ENCODE assay signal across 8 cellular contexts in the genomic region with DNA sequence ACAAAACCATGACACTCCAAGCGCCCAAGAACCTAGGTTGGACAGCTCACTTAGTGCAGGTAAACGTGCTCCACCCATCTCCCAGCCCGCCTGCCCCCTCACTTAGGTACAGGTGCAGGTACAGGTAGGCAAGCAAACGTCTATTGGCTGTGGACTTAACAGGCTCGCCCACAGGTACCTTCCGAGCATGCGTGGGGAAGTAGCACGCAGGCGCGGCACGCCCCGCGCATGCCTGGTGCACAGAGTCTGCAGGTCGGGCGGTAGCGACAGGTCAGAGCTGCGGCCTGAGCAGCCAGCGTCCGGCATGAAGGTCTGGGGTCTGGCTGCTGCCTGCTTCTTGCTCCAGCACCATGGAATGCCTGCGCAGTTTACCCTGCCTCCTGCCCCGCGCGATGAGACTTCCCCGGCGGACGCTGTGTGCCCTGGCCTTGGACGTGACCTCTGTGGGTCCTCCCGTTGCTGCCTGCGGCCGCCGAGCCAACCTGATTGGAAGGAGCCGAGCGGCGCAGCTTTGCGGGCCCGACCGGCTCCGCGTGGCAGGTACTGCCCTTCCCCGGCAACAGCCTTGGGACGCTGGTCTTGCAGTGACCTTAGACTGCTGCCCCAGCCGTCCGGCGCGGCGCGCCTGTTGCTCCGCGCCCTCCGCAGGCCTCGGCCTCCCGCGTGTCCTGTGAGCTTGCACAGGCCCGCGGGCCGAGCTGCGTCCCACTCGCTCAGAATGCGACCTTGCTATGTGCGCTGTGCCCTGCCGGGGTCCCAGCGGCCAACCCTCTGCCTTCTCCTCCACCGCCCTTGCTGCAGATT.
DNase-seq lines count a peak whose midpoint lies in the region; ATAC-seq and TF ChIP-seq lines count a peak whose summit lies in the region.

A gene with protein sequence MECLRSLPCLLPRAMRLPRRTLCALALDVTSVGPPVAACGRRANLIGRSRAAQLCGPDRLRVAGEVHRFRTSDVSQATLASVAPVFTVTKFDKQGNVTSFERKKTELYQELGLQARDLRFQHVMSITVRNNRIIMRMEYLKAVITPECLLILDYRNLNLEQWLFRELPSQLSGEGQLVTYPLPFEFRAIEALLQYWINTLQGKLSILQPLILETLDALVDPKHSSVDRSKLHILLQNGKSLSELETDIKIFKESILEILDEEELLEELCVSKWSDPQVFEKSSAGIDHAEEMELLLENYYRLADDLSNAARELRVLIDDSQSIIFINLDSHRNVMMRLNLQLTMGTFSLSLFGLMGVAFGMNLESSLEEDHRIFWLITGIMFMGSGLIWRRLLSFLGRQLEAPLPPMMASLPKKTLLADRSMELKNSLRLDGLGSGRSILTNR (plus strand): TSS at position 240 of the 804 bp plus-strand sequence. CDS start 111 bp downstream, at position 351.

- in situ Hi-C loops in GM18951 (cut with MboI; ENCODE audit: low sequenced_read_pairs, unreplicated experiment): no loop called here

- peak; percentile 91 for ATAC-seq in HG03175 (IDR thresholded peaks at IDR 0.05; ENCODE audit: unreplicated experiment)

- DNase-seq in AG09319 (ENCODE audit: extremely low read depth, low read depth) (peak; percentile 45), NCI-H345 (lab: John Stamatoyannopoulos, UW) (peak; percentile 94), cerebellar cortex (ENCODE audit: low spot score) (peak; percentile 92), islet precursor cell (peak; percentile 97)
- peak; percentile 80 for DNase-seq in activated CD4-positive, CD25-positive, alpha-beta regulatory T cell treated with anti-CD3 and anti-CD28 coated beads, Interleukin-2, amount 50 U/mL, for 72 hours
- DNase-seq in stimulated activated CD4-positive, alpha-beta T cell treated with anti-CD3 and anti-CD28 coated beads, Interleukin-12 subunit alpha, Interleukin-12 subunit beta, amount 100 ng/mL, for 48 hours (ENCODE audit: low read depth in 2 of 3, low spot score in 1 of 3): peak; percentile 50 to 75 (median 56)

- no peak for TF ChIP-seq CTCF in AG09319 (IDR thresholded peaks at IDR 0.05; ENCODE audit: low read depth, low read length)

- peak; percentile 93 for TF ChIP-seq POLR2A in GM18951 (IDR thresholded peaks at IDR 0.05; ENCODE audit: extremely low read depth, insufficient read depth, insufficient read length)

Comparison
In these comparisons a context has a peak if more than half of its experiments do, and no peak if none do; other contexts are left out.
1. Peak in every context shown above with its lines: DNase-seq and ATAC-seq.
2. DNase-seq: peak in every context shown above with its lines; median percentile 97 in islet precursor cell; 94 in NCI-H345; 92 in cerebellar cortex; 80 in activated CD4-positive, CD25-positive, alpha-beta regulatory T cell treated with anti-CD3 and anti-CD28 coated beads, Interleukin-2, amount 50 U/mL, for 72 hours; 56 in stimulated activated CD4-positive, alpha-beta T cell treated with anti-CD3 and anti-CD28 coated beads, Interleukin-12 subunit alpha, Interleukin-12 subunit beta, amount 100 ng/mL, for 48 hours; 45 in AG09319.